In genomic region chr4:177322881-177323280, GRCh38 we compare ENCODE assay signal across 26 cellular contexts. TPM values are rescaled to one million over a fixed set of nuclear protein-coding genes. Genes with fewer than 3 reads are reported as not detected.
A peak's percentile ranks its signal among the peaks of the same experiment; 100 is the strongest.
DNase-seq lines count a peak whose midpoint lies in the region; ATAC-seq and TF ChIP-seq lines count a peak whose summit lies in the region.
"Had no signal": no experiment of that assay in that cellular context is flagged by ENCODE, and none has a peak within 500 bp of the region (broad histone marks: within the 10 kb centered on the region; RNA-seq: fewer than 3 reads in every experiment).

No MANE protein-coding gene starts in this region.

- TF ChIP-seq RAD21 in SK-N-SH (IDR thresholded peaks at IDR 0.05; ENCODE audit: low read length) = no peak

- H3K79me2 ChIP-seq in SK-N-SH (ENCODE audit: insufficient read depth) (peaks cover 63% of the 10 kb centered on the region), osteoblast (ENCODE audit: insufficient read depth, low read length) (peaks cover 70% of the 10 kb centered on the region)

- DNase-seq in T-helper 2 cell treated with Interferon-gamma antibody and Interleukin-4, amounts not matched to agents 5 μg/mL and 100 μg/mL, for 36 hours (ENCODE audit: low spot score) = no peak
- DNase-seq in T-helper 2 cell (no peak), SK-N-SH (no peak), endothelial cell (ENCODE audit: low spot score) (no peak), osteoblast (ENCODE audit: insufficient read length, low spot score, missing footprints) (peak; percentile 18), NCI-H774 (lab: John Stamatoyannopoulos, UW) (no peak), immature natural killer cell (no peak)
- DNase-seq: 8988T; activated naive CD4-positive, alpha-beta T cell treated with anti-CD3 and anti-CD28 coated beads for 36 hours; activated T-cell treated with anti-CD3 and anti-CD28 coated beads, Interleukin-2, amount 50 U/mL, for 24 hours; amniotic stem cell; CD8-positive, alpha-beta memory T cell; cortex of kidney; DMS53; glutamatergic neuron; kidney; naive thymus-derived CD8-positive, alpha-beta T cell; NCI-H2029 treated with DMSO at 0.1 percent for 48 hours; NCI-H2227 treated with DMSO at 0.1 percent for 48 hours; NCI-H69; stimulated activated CD4-positive, alpha-beta T cell treated with anti-CD3 and anti-CD28 coated beads, Interleukin-1b, Interleukin-23, amount 100 ng/mL, for 48 hours; stimulated activated CD8-positive, alpha-beta memory T cell treated with anti-CD3 and anti-CD28 coated beads, Interleukin-4, amount 100 ng/mL, for 48 hours; stimulated activated naive CD8-positive, alpha-beta T cell treated with anti-CD3 and anti-CD28 coated beads, Interleukin-15, amount 100 ng/mL, for 72 hours; T-helper 17 cell; tibial artery had no signal

- no peak overlapping the region for H3K9ac ChIP-seq in SK-N-SH

- 0 out of 4 replicates have a peak overlapping the region, but pooled peaks of 1 of the 2 experiments have one; percentile 8 for H3K4me3 ChIP-seq in SK-N-SH (ENCODE audit: low read depth in 2 of 2, low read length in 1 of 2)
- H3K4me3 ChIP-seq in osteoblast (ENCODE audit: insufficient read depth, low read length) = peak overlapping the region; percentile 32
- H3K4me3 ChIP-seq: tibial artery had no signal

- no peak for TF ChIP-seq EP300 in SK-N-SH (IDR thresholded peaks at IDR 0.05; ENCODE audit: borderline replicate concordance in 1 of 2, low read depth in 1 of 2, low read length in 1 of 2)

- H4K20me1 ChIP-seq in SK-N-SH (ENCODE audit: insufficient read depth) (no peaks in the 10 kb centered on the region), osteoblast (ENCODE audit: insufficient read depth, low read length) (no peaks in the 10 kb centered on the region)

- TF ChIP-seq CTCF in SK-N-SH (IDR thresholded peaks at IDR 0.05) = no peak
- TF ChIP-seq CTCF in endothelial cell (IDR thresholded peaks at IDR 0.05; ENCODE audit: unreplicated experiment) = no peak
- no peak for TF ChIP-seq CTCF in osteoblast (IDR thresholded peaks at IDR 0.05; ENCODE audit: extremely low read depth, low read depth, low read length)

- peak overlapping the region; percentile 66 for H3K27ac Mint-ChIP-seq in T-helper 2 cell treated with Interferon-gamma antibody and Interleukin-4, amounts not matched to agents 5 μg/mL and 100 μg/mL, for 36 hours
- H3K27ac Mint-ChIP-seq in endothelial cell (ENCODE audit: unreplicated experiment) (peak overlapping the region; percentile 11), immature natural killer cell (no peak overlapping the region)
- H3K27ac Mint-ChIP-seq: activated naive CD4-positive, alpha-beta T cell treated with anti-CD3 and anti-CD28 coated beads for 36 hours; activated T-cell treated with anti-CD3 and anti-CD28 coated beads, Interleukin-2, amount 50 U/mL, for 24 hours; stimulated activated naive CD8-positive, alpha-beta T cell treated with anti-CD3 and anti-CD28 coated beads, Interleukin-15, amount 100 ng/mL, for 72 hours had no signal

- H3F3A ChIP-seq in SK-N-SH (replicated peaks; ENCODE audit: insufficient read depth) = no peaks in the 10 kb centered on the region

- CTCF ChIA-PET in SK-N-SH (lab: Yijun Ruan, JAX) = interaction anchor here (1.0 to 2.3 kb wide), 6 partner anchors 10 to 73 kb away, joined by 3 to 8 read pairs (median 6); partner anchors contain the start of gene NEIL3

- no peaks in the 10 kb centered on the region for H3K27me3 Mint-ChIP-seq in T-helper 2 cell treated with Interferon-gamma antibody and Interleukin-4, amounts not matched to agents 5 μg/mL and 100 μg/mL, for 36 hours (ENCODE audit: low read depth)
- H3K27me3 Mint-ChIP-seq in endothelial cell (ENCODE audit: unreplicated experiment) = no peaks in the 10 kb centered on the region
- H3K27me3 Mint-ChIP-seq in immature natural killer cell (ENCODE audit: low read depth in 3 of 3) = peaks cover 0 to 2% (median 0%) of the 10 kb centered on the region in 3 donors
- H3K27me3 Mint-ChIP-seq: activated T-cell treated with anti-CD3 and anti-CD28 coated beads, Interleukin-2, amount 50 U/mL, for 24 hours; CD8-positive, alpha-beta memory T cell; naive thymus-derived CD8-positive, alpha-beta T cell; stimulated activated naive CD8-positive, alpha-beta T cell treated with anti-CD3 and anti-CD28 coated beads, Interleukin-15, amount 100 ng/mL, for 72 hours; T-helper 17 cell had no signal

- no peaks in the 10 kb centered on the region for H3K9me2 ChIP-seq in SK-N-SH

- H3K27ac ChIP-seq in SK-N-SH (ENCODE audit: low read depth in 2 of 2, low read length in 1 of 2) = peak overlapping the region; percentile 44 to 93
- H3K27ac ChIP-seq in osteoblast (ENCODE audit: low read depth, low read length) = peak overlapping the region; percentile 70
- H3K27ac ChIP-seq: tibial artery had no signal

- H3K4me2 ChIP-seq in SK-N-SH (peak overlapping the region; percentile 42), osteoblast (ENCODE audit: insufficient read depth, low read length) (peak overlapping the region; percentile 52)

- H3K9me3 ChIP-seq in SK-N-SH = no peaks in the 10 kb centered on the region
- no peaks in the 10 kb centered on the region for H3K9me3 ChIP-seq in osteoblast (ENCODE audit: low read depth, low read length)
- H3K9me3 ChIP-seq: tibial artery had no signal

- H3K4me1 Mint-ChIP-seq in T-helper 2 cell treated with Interferon-gamma antibody and Interleukin-4, amounts not matched to agents 5 μg/mL and 100 μg/mL, for 36 hours (ENCODE audit: low read depth) = peaks cover 69% of the 10 kb centered on the region
- no peaks in the 10 kb centered on the region for H3K4me1 Mint-ChIP-seq in endothelial cell (ENCODE audit: unreplicated experiment)
- peaks cover 4 to 6% of the 10 kb centered on the region in 2 donors for H3K4me1 Mint-ChIP-seq in immature natural killer cell

- H3K4me1 ChIP-seq in SK-N-SH (ENCODE audit: control insufficient read depth in 1 of 2, insufficient read depth in 2 of 2, low read depth in 1 of 2, low read length in 1 of 2) (peaks cover 0 to 18% of the 10 kb centered on the region in 2 experiments; a peak in 2 of 4 replicates), osteoblast (ENCODE audit: insufficient read depth, low read length) (peaks cover 17% of the 10 kb centered on the region)
- H3K4me1 ChIP-seq: tibial artery had no signal

- H2AFZ ChIP-seq in SK-N-SH (ENCODE audit: low read depth) (0 out of 2 replicates have a peak overlapping the region, but pooled peaks have one; percentile 49), osteoblast (ENCODE audit: low read length) (peak overlapping the region; percentile 89)

- ATAC-seq in HG03025 (IDR thresholded peaks at IDR 0.05; ENCODE audit: low FRiP score, unreplicated experiment) = no peak
- ATAC-seq: naive thymus-derived CD8-positive, alpha-beta T cell; stimulated activated naive CD8-positive, alpha-beta T cell treated with anti-CD3 and anti-CD28 coated beads, Interleukin-15, amount 100 ng/mL, for 72 hours; T-helper 17 cell had no signal

- H3K36me3 ChIP-seq in SK-N-SH (replicated peaks in 1 of 2; ENCODE audit: control insufficient read depth in 1 of 2, insufficient read depth in 2 of 2, low read length in 1 of 2) (peaks cover 3 to 15% of the 10 kb centered on the region in 2 experiments), osteoblast (ENCODE audit: insufficient read depth, low read length) (peaks cover 5% of the 10 kb centered on the region)
- H3K36me3 ChIP-seq: tibial artery had no signal

- POLR2A ChIA-PET in SK-N-SH (lab: Yijun Ruan, JAX) = no interaction called here

- 70% methylated on average over 3 of the region's 3 CpGs for WGBS in SK-N-SH (ENCODE audit: low lambda C conversion rate)

- H3K27me3 ChIP-seq in SK-N-SH (ENCODE audit: insufficient read depth) = no peaks in the 10 kb centered on the region
- no peaks in the 10 kb centered on the region for H3K27me3 ChIP-seq in osteoblast (ENCODE audit: insufficient read depth, low read length)
- H3K27me3 ChIP-seq: tibial artery had no signal

- no peaks in the 10 kb centered on the region for H3K9me3 Mint-ChIP-seq in T-helper 2 cell treated with Interferon-gamma antibody and Interleukin-4, amounts not matched to agents 5 μg/mL and 100 μg/mL, for 36 hours
- H3K9me3 Mint-ChIP-seq in endothelial cell (ENCODE audit: unreplicated experiment) (no peaks in the 10 kb centered on the region), immature natural killer cell (no peaks in the 10 kb centered on the region)
- H3K9me3 Mint-ChIP-seq: activated naive CD4-positive, alpha-beta T cell treated with anti-CD3 and anti-CD28 coated beads for 36 hours; activated T-cell treated with anti-CD3 and anti-CD28 coated beads, Interleukin-2, amount 50 U/mL, for 24 hours; CD8-positive, alpha-beta memory T cell; stimulated activated naive CD8-positive, alpha-beta T cell treated with anti-CD3 and anti-CD28 coated beads, Interleukin-15, amount 100 ng/mL, for 72 hours had no signal

- peak overlapping the region; percentile 54 for H3K4me3 Mint-ChIP-seq in T-helper 2 cell treated with Interferon-gamma antibody and Interleukin-4, amounts not matched to agents 5 μg/mL and 100 μg/mL, for 36 hours
- H3K4me3 Mint-ChIP-seq in endothelial cell (ENCODE audit: unreplicated experiment) (no peak overlapping the region), immature natural killer cell (no peak overlapping the region)
- H3K4me3 Mint-ChIP-seq: activated naive CD4-positive, alpha-beta T cell treated with anti-CD3 and anti-CD28 coated beads for 36 hours; activated T-cell treated with anti-CD3 and anti-CD28 coated beads, Interleukin-2, amount 50 U/mL, for 24 hours; naive thymus-derived CD8-positive, alpha-beta T cell; stimulated activated naive CD8-positive, alpha-beta T cell treated with anti-CD3 and anti-CD28 coated beads, Interleukin-15, amount 100 ng/mL, for 72 hours; T-helper 17 cell had no signal

- H3K36me3 Mint-ChIP-seq in T-helper 2 cell treated with Interferon-gamma antibody and Interleukin-4, amounts not matched to agents 5 μg/mL and 100 μg/mL, for 36 hours (ENCODE audit: low read depth) = peaks cover 70% of the 10 kb centered on the region
- H3K36me3 Mint-ChIP-seq in endothelial cell (ENCODE audit: low read depth, unreplicated experiment) (no peaks in the 10 kb centered on the region), immature natural killer cell (no peaks in the 10 kb centered on the region)
- H3K36me3 Mint-ChIP-seq: CD8-positive, alpha-beta memory T cell; naive thymus-derived CD8-positive, alpha-beta T cell had no signal

TF ChIP-seq in SK-N-SH, 30 proteins besides CTCF, POLR2A, EP300 and RAD21 (continues in another document):
- TF ChIP-seq ELF1 (IDR thresholded peaks at IDR 0.05) = no peak
- TF ChIP-seq MXI1 (IDR thresholded peaks at IDR 0.05; ENCODE audit: low read depth, low read length) = no peak
- no peak for TF ChIP-seq JUND (IDR thresholded peaks at IDR 0.05)
- TF ChIP-seq GATA2 (CRISPR knock-in tag; IDR thresholded peaks at IDR 0.05) = no peak
- TF ChIP-seq POLR2AphosphoS5 (IDR thresholded peaks at IDR 0.05; ENCODE audit: low read depth, low read length) = no peak
- no peak for TF ChIP-seq TCF12 (IDR thresholded peaks at IDR 0.05)
- TF ChIP-seq TAF1 (IDR thresholded peaks at IDR 0.05; ENCODE audit: borderline replicate concordance, low read depth, low read length) = no peak

RNA-seq across cellular contexts. Expression of gene NEIL3, which starts 13.2 kb away (rescaled TPM):
- 3.3 and 3.6 TPM in 2 replicates for polyA plus RNA-seq in SK-N-SH (2012; rRNA removed)
- 4.0 and 4.3 TPM in 2 replicates for polyA plus RNA-seq in SK-N-SH (2012; cell fraction: cytosol; rRNA removed)
- 3.3 and 3.6 TPM in 2 replicates for polyA plus RNA-seq in SK-N-SH (2012; cell fraction: nucleus; rRNA removed)
- total RNA-seq in endothelial cell (ENCODE audit: unreplicated experiment) = 1.7 TPM
- total RNA-seq in osteoblast = 5.4 and 7.4 TPM in 2 replicates
- under 1 TPM in 2 of 3 donors, not detected in 1; 0.18 to 0.61 TPM for polyA plus RNA-seq in immature natural killer cell
- total RNA-seq: naive thymus-derived CD8-positive, alpha-beta T cell had no signal
- polyA plus RNA-seq: naive thymus-derived CD8-positive, alpha-beta T cell had no signal

Comparison
In these comparisons a context has a peak if more than half of its experiments do, and no peak if none do; other contexts are left out.
1. H3K27ac Mint-ChIP-seq: peak in T-helper 2 cell treated with Interferon-gamma antibody and Interleukin-4, amounts not matched to agents 5 μg/mL and 100 μg/mL, for 36 hours (single experiment) and endothelial cell (single experiment); none in immature natural killer cell (0 of 6).